Comparison of ENCODE assay signal across 1 cellular context in the genomic region with DNA sequence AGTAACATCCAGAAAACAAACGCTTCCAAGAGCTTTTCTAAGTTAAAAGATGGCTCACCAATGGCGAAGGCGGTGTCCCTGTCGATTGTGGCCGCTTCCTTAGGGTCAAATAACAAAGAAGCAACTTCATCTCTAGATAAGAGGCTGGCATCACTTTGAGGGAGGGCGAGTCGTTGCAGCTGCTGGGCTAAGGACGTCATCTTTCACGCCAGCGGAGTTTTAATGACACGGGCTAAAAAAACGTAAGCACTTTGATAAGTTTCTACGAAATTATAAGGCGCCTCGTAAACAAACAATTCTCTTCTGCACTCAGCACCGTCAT.
A peak's percentile ranks its signal among the peaks of the same experiment; 100 is the strongest.
TF ChIP-seq lines count a peak whose summit lies in the region.

No MANE protein-coding gene starts in this region.

TF ChIP-seq in K562, 482 proteins besides CTCF, POLR2A, EP300 and RAD21 (continued from another document and continues in another):
- TF ChIP-seq, protein P1, sequence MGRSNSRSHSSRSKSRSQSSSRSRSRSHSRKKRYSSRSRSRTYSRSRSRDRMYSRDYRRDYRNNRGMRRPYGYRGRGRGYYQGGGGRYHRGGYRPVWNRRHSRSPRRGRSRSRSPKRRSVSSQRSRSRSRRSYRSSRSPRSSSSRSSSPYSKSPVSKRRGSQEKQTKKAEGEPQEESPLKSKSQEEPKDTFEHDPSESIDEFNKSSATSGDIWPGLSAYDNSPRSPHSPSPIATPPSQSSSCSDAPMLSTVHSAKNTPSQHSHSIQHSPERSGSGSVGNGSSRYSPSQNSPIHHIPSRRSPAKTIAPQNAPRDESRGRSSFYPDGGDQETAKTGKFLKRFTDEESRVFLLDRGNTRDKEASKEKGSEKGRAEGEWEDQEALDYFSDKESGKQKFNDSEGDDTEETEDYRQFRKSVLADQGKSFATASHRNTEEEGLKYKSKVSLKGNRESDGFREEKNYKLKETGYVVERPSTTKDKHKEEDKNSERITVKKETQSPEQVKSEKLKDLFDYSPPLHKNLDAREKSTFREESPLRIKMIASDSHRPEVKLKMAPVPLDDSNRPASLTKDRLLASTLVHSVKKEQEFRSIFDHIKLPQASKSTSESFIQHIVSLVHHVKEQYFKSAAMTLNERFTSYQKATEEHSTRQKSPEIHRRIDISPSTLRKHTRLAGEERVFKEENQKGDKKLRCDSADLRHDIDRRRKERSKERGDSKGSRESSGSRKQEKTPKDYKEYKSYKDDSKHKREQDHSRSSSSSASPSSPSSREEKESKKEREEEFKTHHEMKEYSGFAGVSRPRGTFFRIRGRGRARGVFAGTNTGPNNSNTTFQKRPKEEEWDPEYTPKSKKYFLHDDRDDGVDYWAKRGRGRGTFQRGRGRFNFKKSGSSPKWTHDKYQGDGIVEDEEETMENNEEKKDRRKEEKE (IDR thresholded peaks at IDR 0.05; ENCODE audit: borderline replicate concordance in 1 of 2, control insufficient read depth in 1 of 2, low read depth in 2 of 2, low read length in 1 of 2) = no peak
- 0 out of 2 replicates have a peak, but pooled peaks have one; percentile 5 for TF ChIP-seq FOXP1 (CRISPR knock-in tag; IDR thresholded peaks at IDR 0.05)
- TF ChIP-seq CBFA2T2 (conservative IDR thresholded peaks at IDR 0.05) = no peak
- no peak for TF ChIP-seq BDP1 (IDR thresholded peaks at IDR 0.05; ENCODE audit: insufficient read depth, insufficient read length)
- TF ChIP-seq EHMT2 (IDR thresholded peaks at IDR 0.05) = no peak
- no peak for TF ChIP-seq CREBBP (IDR thresholded peaks at IDR 0.05; ENCODE audit: low read depth, low read length)
- TF ChIP-seq SRSF1 (IDR thresholded peaks at IDR 0.05; ENCODE audit: low read depth, low read length) = no peak
- TF ChIP-seq, protein P2, sequence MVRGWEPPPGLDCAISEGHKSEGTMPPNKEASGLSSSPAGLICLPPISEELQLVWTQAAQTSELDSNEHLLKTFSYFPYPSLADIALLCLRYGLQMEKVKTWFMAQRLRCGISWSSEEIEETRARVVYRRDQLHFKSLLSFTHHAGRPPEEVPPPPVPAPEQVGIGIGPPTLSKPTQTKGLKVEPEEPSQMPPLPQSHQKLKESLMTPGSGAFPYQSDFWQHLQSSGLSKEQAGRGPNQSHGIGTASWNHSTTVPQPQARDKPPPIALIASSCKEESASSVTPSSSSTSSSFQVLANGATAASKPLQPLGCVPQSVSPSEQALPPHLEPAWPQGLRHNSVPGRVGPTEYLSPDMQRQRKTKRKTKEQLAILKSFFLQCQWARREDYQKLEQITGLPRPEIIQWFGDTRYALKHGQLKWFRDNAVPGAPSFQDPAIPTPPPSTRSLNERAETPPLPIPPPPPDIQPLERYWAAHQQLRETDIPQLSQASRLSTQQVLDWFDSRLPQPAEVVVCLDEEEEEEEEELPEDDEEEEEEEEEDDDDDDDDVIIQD (CRISPR knock-in tag; IDR thresholded peaks at IDR 0.05) = no peak
- TF ChIP-seq, protein P3, sequence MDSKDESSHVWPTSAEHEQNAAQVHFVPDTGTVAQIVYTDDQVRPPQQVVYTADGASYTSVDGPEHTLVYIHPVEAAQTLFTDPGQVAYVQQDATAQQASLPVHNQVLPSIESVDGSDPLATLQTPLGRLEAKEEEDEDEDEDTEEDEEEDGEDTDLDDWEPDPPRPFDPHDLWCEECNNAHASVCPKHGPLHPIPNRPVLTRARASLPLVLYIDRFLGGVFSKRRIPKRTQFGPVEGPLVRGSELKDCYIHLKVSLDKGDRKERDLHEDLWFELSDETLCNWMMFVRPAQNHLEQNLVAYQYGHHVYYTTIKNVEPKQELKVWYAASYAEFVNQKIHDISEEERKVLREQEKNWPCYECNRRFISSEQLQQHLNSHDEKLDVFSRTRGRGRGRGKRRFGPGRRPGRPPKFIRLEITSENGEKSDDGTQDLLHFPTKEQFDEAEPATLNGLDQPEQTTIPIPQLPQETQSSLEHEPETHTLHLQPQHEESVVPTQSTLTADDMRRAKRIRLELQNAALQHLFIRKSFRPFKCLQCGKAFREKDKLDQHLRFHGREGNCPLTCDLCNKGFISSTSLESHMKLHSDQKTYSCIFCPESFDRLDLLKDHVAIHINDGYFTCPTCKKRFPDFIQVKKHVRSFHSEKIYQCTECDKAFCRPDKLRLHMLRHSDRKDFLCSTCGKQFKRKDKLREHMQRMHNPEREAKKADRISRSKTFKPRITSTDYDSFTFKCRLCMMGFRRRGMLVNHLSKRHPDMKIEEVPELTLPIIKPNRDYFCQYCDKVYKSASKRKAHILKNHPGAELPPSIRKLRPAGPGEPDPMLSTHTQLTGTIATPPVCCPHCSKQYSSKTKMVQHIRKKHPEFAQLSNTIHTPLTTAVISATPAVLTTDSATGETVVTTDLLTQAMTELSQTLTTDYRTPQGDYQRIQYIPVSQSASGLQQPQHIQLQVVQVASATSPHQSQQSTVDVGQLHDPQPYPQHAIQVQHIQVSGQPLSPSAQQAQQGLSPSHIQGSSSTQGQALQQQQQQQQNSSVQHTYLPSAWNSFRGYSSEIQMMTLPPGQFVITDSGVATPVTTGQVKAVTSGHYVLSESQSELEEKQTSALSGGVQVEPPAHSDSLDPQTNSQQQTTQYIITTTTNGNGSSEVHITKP (IDR thresholded peaks at IDR 0.05; ENCODE audit: partially characterized antibody) = no peak
- no peak for TF ChIP-seq ZNF184 (CRISPR knock-in tag; IDR thresholded peaks at IDR 0.05)
- TF ChIP-seq, protein P4, sequence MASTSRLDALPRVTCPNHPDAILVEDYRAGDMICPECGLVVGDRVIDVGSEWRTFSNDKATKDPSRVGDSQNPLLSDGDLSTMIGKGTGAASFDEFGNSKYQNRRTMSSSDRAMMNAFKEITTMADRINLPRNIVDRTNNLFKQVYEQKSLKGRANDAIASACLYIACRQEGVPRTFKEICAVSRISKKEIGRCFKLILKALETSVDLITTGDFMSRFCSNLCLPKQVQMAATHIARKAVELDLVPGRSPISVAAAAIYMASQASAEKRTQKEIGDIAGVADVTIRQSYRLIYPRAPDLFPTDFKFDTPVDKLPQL (IDR thresholded peaks at IDR 0.05; ENCODE audit: extremely low read depth, insufficient read length) = no peak
- TF ChIP-seq, protein P5, sequence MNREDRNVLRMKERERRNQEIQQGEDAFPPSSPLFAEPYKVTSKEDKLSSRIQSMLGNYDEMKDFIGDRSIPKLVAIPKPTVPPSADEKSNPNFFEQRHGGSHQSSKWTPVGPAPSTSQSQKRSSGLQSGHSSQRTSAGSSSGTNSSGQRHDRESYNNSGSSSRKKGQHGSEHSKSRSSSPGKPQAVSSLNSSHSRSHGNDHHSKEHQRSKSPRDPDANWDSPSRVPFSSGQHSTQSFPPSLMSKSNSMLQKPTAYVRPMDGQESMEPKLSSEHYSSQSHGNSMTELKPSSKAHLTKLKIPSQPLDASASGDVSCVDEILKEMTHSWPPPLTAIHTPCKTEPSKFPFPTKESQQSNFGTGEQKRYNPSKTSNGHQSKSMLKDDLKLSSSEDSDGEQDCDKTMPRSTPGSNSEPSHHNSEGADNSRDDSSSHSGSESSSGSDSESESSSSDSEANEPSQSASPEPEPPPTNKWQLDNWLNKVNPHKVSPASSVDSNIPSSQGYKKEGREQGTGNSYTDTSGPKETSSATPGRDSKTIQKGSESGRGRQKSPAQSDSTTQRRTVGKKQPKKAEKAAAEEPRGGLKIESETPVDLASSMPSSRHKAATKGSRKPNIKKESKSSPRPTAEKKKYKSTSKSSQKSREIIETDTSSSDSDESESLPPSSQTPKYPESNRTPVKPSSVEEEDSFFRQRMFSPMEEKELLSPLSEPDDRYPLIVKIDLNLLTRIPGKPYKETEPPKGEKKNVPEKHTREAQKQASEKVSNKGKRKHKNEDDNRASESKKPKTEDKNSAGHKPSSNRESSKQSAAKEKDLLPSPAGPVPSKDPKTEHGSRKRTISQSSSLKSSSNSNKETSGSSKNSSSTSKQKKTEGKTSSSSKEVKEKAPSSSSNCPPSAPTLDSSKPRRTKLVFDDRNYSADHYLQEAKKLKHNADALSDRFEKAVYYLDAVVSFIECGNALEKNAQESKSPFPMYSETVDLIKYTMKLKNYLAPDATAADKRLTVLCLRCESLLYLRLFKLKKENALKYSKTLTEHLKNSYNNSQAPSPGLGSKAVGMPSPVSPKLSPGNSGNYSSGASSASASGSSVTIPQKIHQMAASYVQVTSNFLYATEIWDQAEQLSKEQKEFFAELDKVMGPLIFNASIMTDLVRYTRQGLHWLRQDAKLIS (CRISPR knock-in tag; IDR thresholded peaks at IDR 0.05) = no peak
- TF ChIP-seq, protein P6, sequence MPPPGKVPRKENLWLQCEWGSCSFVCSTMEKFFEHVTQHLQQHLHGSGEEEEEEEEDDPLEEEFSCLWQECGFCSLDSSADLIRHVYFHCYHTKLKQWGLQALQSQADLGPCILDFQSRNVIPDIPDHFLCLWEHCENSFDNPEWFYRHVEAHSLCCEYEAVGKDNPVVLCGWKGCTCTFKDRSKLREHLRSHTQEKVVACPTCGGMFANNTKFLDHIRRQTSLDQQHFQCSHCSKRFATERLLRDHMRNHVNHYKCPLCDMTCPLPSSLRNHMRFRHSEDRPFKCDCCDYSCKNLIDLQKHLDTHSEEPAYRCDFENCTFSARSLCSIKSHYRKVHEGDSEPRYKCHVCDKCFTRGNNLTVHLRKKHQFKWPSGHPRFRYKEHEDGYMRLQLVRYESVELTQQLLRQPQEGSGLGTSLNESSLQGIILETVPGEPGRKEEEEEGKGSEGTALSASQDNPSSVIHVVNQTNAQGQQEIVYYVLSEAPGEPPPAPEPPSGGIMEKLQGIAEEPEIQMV (tag; conservative IDR thresholded peaks at IDR 0.05; ENCODE audit: low read depth) = no peak
- TF ChIP-seq, protein P7, sequence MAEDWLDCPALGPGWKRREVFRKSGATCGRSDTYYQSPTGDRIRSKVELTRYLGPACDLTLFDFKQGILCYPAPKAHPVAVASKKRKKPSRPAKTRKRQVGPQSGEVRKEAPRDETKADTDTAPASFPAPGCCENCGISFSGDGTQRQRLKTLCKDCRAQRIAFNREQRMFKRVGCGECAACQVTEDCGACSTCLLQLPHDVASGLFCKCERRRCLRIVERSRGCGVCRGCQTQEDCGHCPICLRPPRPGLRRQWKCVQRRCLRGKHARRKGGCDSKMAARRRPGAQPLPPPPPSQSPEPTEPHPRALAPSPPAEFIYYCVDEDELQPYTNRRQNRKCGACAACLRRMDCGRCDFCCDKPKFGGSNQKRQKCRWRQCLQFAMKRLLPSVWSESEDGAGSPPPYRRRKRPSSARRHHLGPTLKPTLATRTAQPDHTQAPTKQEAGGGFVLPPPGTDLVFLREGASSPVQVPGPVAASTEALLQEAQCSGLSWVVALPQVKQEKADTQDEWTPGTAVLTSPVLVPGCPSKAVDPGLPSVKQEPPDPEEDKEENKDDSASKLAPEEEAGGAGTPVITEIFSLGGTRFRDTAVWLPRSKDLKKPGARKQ (CRISPR knock-in tag; IDR thresholded peaks at IDR 0.05) = no peak
- TF ChIP-seq NFRKB (IDR thresholded peaks at IDR 0.05; ENCODE audit: low read depth) = 0 out of 2 replicates have a peak, but pooled peaks have one; percentile 6
- TF ChIP-seq HMG20A (CRISPR knock-in tag; conservative IDR thresholded peaks at IDR 0.05) = no peak
- TF ChIP-seq, protein P8, sequence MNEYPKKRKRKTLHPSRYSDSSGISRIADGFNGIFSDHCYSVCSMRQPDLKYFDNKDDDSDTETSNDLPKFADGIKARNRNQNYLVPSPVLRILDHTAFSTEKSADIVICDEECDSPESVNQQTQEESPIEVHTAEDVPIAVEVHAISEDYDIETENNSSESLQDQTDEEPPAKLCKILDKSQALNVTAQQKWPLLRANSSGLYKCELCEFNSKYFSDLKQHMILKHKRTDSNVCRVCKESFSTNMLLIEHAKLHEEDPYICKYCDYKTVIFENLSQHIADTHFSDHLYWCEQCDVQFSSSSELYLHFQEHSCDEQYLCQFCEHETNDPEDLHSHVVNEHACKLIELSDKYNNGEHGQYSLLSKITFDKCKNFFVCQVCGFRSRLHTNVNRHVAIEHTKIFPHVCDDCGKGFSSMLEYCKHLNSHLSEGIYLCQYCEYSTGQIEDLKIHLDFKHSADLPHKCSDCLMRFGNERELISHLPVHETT (CRISPR knock-in tag; conservative IDR thresholded peaks at IDR 0.05 in 1 of 2, IDR thresholded peaks at IDR 0.05 in 1 of 2) = peak in 1 of 2 experiments; percentile 6; a peak in 1 of 4 replicates
- peak; percentile 56; the same call in 1 of the 2 replicates for TF ChIP-seq CREM (IDR thresholded peaks at IDR 0.05; ENCODE audit: low read depth)
- no peak for TF ChIP-seq NR2C2 (CRISPR knock-in tag; IDR thresholded peaks at IDR 0.05)
- no peak for TF ChIP-seq NR2C2 (tag; IDR thresholded peaks at IDR 0.05)
- TF ChIP-seq, protein P9, sequence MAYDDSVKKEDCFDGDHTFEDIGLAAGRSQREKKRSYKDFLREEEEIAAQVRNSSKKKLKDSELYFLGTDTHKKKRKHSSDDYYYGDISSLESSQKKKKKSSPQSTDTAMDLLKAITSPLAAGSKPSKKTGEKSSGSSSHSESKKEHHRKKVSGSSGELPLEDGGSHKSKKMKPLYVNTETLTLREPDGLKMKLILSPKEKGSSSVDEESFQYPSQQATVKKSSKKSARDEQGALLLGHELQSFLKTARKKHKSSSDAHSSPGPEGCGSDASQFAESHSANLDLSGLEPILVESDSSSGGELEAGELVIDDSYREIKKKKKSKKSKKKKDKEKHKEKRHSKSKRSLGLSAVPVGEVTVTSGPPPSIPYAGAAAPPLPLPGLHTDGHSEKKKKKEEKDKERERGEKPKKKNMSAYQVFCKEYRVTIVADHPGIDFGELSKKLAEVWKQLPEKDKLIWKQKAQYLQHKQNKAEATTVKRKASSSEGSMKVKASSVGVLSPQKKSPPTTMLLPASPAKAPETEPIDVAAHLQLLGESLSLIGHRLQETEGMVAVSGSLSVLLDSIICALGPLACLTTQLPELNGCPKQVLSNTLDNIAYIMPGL (CRISPR knock-in tag; IDR thresholded peaks at IDR 0.05) = no peak
- no peak for TF ChIP-seq ZFX (CRISPR knock-in tag; IDR thresholded peaks at IDR 0.05)
- TF ChIP-seq FOXK1 (CRISPR knock-in tag; IDR thresholded peaks at IDR 0.05; ENCODE audit: borderline replicate concordance) = no peak
- peak; percentile 30 for TF ChIP-seq CREB1 (IDR thresholded peaks at IDR 0.05)
- TF ChIP-seq CREB1 (CRISPR knock-in tag; IDR thresholded peaks at IDR 0.05) = no peak
- no peak for TF ChIP-seq NR3C1 (CRISPR knock-in tag; IDR thresholded peaks at IDR 0.05)
- TF ChIP-seq, protein P10, sequence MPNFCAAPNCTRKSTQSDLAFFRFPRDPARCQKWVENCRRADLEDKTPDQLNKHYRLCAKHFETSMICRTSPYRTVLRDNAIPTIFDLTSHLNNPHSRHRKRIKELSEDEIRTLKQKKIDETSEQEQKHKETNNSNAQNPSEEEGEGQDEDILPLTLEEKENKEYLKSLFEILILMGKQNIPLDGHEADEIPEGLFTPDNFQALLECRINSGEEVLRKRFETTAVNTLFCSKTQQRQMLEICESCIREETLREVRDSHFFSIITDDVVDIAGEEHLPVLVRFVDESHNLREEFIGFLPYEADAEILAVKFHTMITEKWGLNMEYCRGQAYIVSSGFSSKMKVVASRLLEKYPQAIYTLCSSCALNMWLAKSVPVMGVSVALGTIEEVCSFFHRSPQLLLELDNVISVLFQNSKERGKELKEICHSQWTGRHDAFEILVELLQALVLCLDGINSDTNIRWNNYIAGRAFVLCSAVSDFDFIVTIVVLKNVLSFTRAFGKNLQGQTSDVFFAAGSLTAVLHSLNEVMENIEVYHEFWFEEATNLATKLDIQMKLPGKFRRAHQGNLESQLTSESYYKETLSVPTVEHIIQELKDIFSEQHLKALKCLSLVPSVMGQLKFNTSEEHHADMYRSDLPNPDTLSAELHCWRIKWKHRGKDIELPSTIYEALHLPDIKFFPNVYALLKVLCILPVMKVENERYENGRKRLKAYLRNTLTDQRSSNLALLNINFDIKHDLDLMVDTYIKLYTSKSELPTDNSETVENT (CRISPR knock-in tag; IDR thresholded peaks at IDR 0.05) = no peak
- no peak for TF ChIP-seq ZBTB1 (CRISPR knock-in tag; IDR thresholded peaks at IDR 0.05; ENCODE audit: borderline replicate concordance, low read depth)
- no peak for TF ChIP-seq SIN3A (IDR thresholded peaks at IDR 0.05; ENCODE audit: borderline replicate concordance in 2 of 2, control insufficient read depth in 1 of 2, low read depth in 2 of 2, low read length in 2 of 2)
- no peak for TF ChIP-seq U2AF2 (optimal IDR thresholded peaks at IDR 0.05; ENCODE audit: low read depth, low read length)
- TF ChIP-seq FOXA1 (IDR thresholded peaks at IDR 0.05; ENCODE audit: borderline replicate concordance) = no peak
- no peak for TF ChIP-seq BCL6 (CRISPR knock-in tag; IDR thresholded peaks at IDR 0.05)
- TF ChIP-seq ZNF408 (CRISPR knock-in tag; IDR thresholded peaks at IDR 0.05; ENCODE audit: low read depth) = no peak
